Comparison of ENCODE assay signal across 33 cellular contexts in the genomic region with DNA sequence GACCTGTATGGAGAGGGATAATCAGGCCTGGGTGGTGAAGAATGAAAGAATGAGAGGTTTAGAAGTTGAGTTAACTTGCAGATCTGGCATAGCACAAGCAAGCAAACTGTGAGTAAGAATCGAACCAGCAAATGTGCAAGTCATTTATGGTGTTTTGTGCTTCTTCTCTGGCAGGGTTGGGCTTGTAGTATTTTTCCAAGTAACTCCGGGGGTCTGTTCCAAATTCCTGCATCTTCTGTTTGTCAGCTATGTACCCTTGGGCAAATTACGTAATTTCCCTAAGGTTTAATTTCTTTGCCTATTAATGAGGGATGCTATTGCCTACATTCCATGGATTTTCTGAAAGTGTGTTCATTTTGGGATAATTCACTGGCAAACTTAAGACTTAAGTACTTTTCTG.
"Had no signal": no experiment of that assay in that cellular context is flagged by ENCODE, and none has a peak within 500 bp of the region (broad histone marks: within the 10 kb centered on the region; RNA-seq: fewer than 3 reads in every experiment).

No MANE protein-coding gene starts in this region.

- H3K9me3 Mint-ChIP-seq: activated CD4-positive, alpha-beta T cell treated with anti-CD3 and anti-CD28 coated beads, Interleukin-2, amount 10 ng/mL, durations not matched to agents 24 days and 14 days; activated naive CD4-positive, alpha-beta T cell treated with anti-CD3 and anti-CD28 coated beads, Interleukin-2, amount 50 U/mL, for 24 hours; activated naive CD8-positive, alpha-beta T cell treated with anti-CD3 and anti-CD28 coated beads, Interleukin-2, amount 10 ng/mL, durations not matched to agents 7 days and 5 days; activated T-helper 2 cell treated with anti-CD3 and anti-CD28 coated beads, Interferon-gamma antibody, Interleukin-2, Interleukin-4, amounts not matched to agents 10 μg/mL and 5 μg/mL and 100 μg/mL, durations not matched to agents 14 hours and 24 hours and 36 hours had no signal

- H3K27ac ChIP-seq: ascending aorta, Peyer's patch, WERI-Rb-1 had no signal

- H3K4me1 Mint-ChIP-seq: activated CD4-positive, alpha-beta T cell treated with anti-CD3 and anti-CD28 coated beads, Interleukin-2, amount 10 ng/mL, durations not matched to agents 24 days and 14 days; activated naive CD4-positive, alpha-beta T cell treated with anti-CD3 and anti-CD28 coated beads, Interleukin-2, amount 50 U/mL, for 24 hours; activated naive CD8-positive, alpha-beta T cell treated with anti-CD3 and anti-CD28 coated beads, Interleukin-2, amount 10 ng/mL, durations not matched to agents 7 days and 5 days had no signal

- H3K9me3 ChIP-seq: ascending aorta, Peyer's patch had no signal

- H3K36me3 Mint-ChIP-seq: activated naive CD4-positive, alpha-beta T cell treated with anti-CD3 and anti-CD28 coated beads, Interleukin-2, amount 50 U/mL, for 24 hours; activated naive CD8-positive, alpha-beta T cell treated with anti-CD3 and anti-CD28 coated beads, Interleukin-2, amount 10 ng/mL, durations not matched to agents 7 days and 5 days had no signal

- H3K27me3 ChIP-seq: ascending aorta, MG63, Peyer's patch had no signal

- H3K36me3 ChIP-seq: ascending aorta, MG63, Peyer's patch, WERI-Rb-1 had no signal

- H3K4me1 ChIP-seq: ascending aorta, Peyer's patch had no signal

- H3K27me3 Mint-ChIP-seq: activated CD4-positive, alpha-beta T cell treated with anti-CD3 and anti-CD28 coated beads, Interleukin-2, amount 10 ng/mL, durations not matched to agents 24 days and 14 days; activated CD8-positive, alpha-beta T cell treated with anti-CD3 and anti-CD28 coated beads for 36 hours; activated naive CD4-positive, alpha-beta T cell treated with anti-CD3 and anti-CD28 coated beads, Interleukin-2, amount 50 U/mL, for 24 hours; activated naive CD8-positive, alpha-beta T cell treated with anti-CD3 and anti-CD28 coated beads, Interleukin-2, amount 10 ng/mL, durations not matched to agents 7 days and 5 days; activated T-cell treated with anti-CD3 and anti-CD28 coated beads, Interleukin-2, amount 50 U/mL, for 24 hours had no signal

- H3K4me3 ChIP-seq: ascending aorta, MG63, Peyer's patch had no signal

- DNase-seq: activated CD4-positive, alpha-beta T cell treated with anti-CD3 and anti-CD28 coated beads, Interleukin-2, amount 10 ng/mL, durations not matched to agents 24 days and 14 days; activated CD4-positive, alpha-beta T cell treated with anti-CD3 and anti-CD28 coated beads, Interleukin-2, amount 50 U/mL, for 4 hours; activated CD4-positive, CD25-positive, alpha-beta regulatory T cell; activated CD8-positive, alpha-beta T cell treated with anti-CD3 and anti-CD28 coated beads for 36 hours; activated gamma-delta T cell; activated naive CD4-positive, alpha-beta T cell treated with Interleukin-2 at 50 U/mL for 16 hours; activated naive CD8-positive, alpha-beta T cell treated with anti-CD3 and anti-CD28 coated beads, Interleukin-2, amount 10 ng/mL, durations not matched to agents 7 days and 5 days; activated T-cell treated with anti-CD3 and anti-CD28 coated beads, Interleukin-2, amount 50 U/mL, for 24 hours; amygdala; cerebellar nuclear complex; Kasumi-1; MG63; NCI-H1048; NCI-H1105 treated with DMSO at 0.1 percent for 48 hours; NCI-H1436; NCI-H1694; NCI-H1930; NCI-H2081 treated with DMSO at 0.1 percent for 48 hours; NCI-H226; NCI-H446 treated with DMSO at 0.1 percent for 48 hours; NCI-H524; NCI-H69; Peyer's patch; RPMI8226; SIG-M5; SW 1271; T-helper 1 cell; T-helper 2 cell; T-helper 9 cell; WERI-Rb-1 had no signal

- H3K4me3 Mint-ChIP-seq: activated CD4-positive, alpha-beta T cell treated with anti-CD3 and anti-CD28 coated beads, Interleukin-2, amount 10 ng/mL, durations not matched to agents 24 days and 14 days; activated CD8-positive, alpha-beta T cell treated with anti-CD3 and anti-CD28 coated beads for 36 hours; activated naive CD4-positive, alpha-beta T cell treated with anti-CD3 and anti-CD28 coated beads, Interleukin-2, amount 50 U/mL, for 24 hours; activated naive CD8-positive, alpha-beta T cell treated with anti-CD3 and anti-CD28 coated beads, Interleukin-2, amount 10 ng/mL, durations not matched to agents 7 days and 5 days; activated T-cell treated with anti-CD3 and anti-CD28 coated beads, Interleukin-2, amount 50 U/mL, for 24 hours had no signal

- H3K27ac Mint-ChIP-seq: activated CD4-positive, alpha-beta T cell treated with anti-CD3 and anti-CD28 coated beads, Interleukin-2, amount 10 ng/mL, durations not matched to agents 24 days and 14 days; activated CD8-positive, alpha-beta T cell treated with anti-CD3 and anti-CD28 coated beads for 36 hours; activated naive CD4-positive, alpha-beta T cell treated with anti-CD3 and anti-CD28 coated beads, Interleukin-2, amount 50 U/mL, for 24 hours; activated naive CD8-positive, alpha-beta T cell treated with anti-CD3 and anti-CD28 coated beads, Interleukin-2, amount 10 ng/mL, durations not matched to agents 7 days and 5 days; activated T-cell treated with anti-CD3 and anti-CD28 coated beads, Interleukin-2, amount 50 U/mL, for 24 hours; activated T-helper 2 cell treated with anti-CD3 and anti-CD28 coated beads, Interferon-gamma antibody, Interleukin-2, Interleukin-4, amounts not matched to agents 10 μg/mL and 5 μg/mL and 100 μg/mL, durations not matched to agents 14 hours and 24 hours and 36 hours had no signal

- ATAC-seq: activated CD8-positive, alpha-beta T cell treated with anti-CD3 and anti-CD28 coated beads for 36 hours had no signal
